ENCODE assay signal across 1 cellular context in genomic region chr18:2433366-2433765, GRCh38.
TF ChIP-seq lines count a peak whose summit lies in the region.

No MANE protein-coding gene starts in this region.

TF ChIP-seq in SK-N-SH treated with all-trans-retinoic acid at 6 μM for 48 hours, 23 proteins besides CTCF, POLR2A, EP300 and RAD21 (continued from another document):
- TF ChIP-seq TSHZ2 (CRISPR knock-in tag; IDR thresholded peaks at IDR 0.05): no peak
- no peak for TF ChIP-seq ARNTL (CRISPR knock-in tag; IDR thresholded peaks at IDR 0.05; ENCODE audit: borderline replicate concordance, low read depth)
- no peak for TF ChIP-seq CSDC2 (CRISPR knock-in tag; IDR thresholded peaks at IDR 0.05)
- no peak for TF ChIP-seq ZFP3 (CRISPR knock-in tag; IDR thresholded peaks at IDR 0.05)
- TF ChIP-seq TOX (CRISPR knock-in tag; IDR thresholded peaks at IDR 0.05; ENCODE audit: borderline replicate concordance): no peak
- TF ChIP-seq TCF4 (CRISPR knock-in tag; IDR thresholded peaks at IDR 0.05; ENCODE audit: borderline replicate concordance): no peak
- no peak for TF ChIP-seq OSR1 (CRISPR knock-in tag; IDR thresholded peaks at IDR 0.05)
